1 cellular context compared by ENCODE assay signal in genomic region chr5:177303121-177303924, GRCh38.
TF ChIP-seq lines count a peak whose summit lies in the region.

Gene PRELID1, plus strand, starts transcription at chr5:177303799. Its CDS starts 187 bp downstream, at chr5:177303986.
Gene RAB24, minus strand, starts transcription at chr5:177303719. Its CDS starts 431 bp downstream, at chr5:177303288.

TF ChIP-seq in HepG2, 621 proteins besides CTCF, POLR2A, EP300 and RAD21 (continued from another document and continues in another):
- TF ChIP-seq ZBED4 (CRISPR knock-in tag; IDR thresholded peaks at IDR 0.05; ENCODE audit: borderline replicate concordance) = no peak; the same call in 1 of the 2 replicates
- peak; percentile 86 for TF ChIP-seq LBX2 (CRISPR knock-in tag; IDR thresholded peaks at IDR 0.05; ENCODE audit: borderline replicate concordance)
- TF ChIP-seq AHR (CRISPR knock-in tag; IDR thresholded peaks at IDR 0.05) = peak; percentile 33; the same call in 1 of the 2 replicates
- TF ChIP-seq IKZF1 (IDR thresholded peaks at IDR 0.05) = no peak
- TF ChIP-seq PHF20 (CRISPR knock-in tag; IDR thresholded peaks at IDR 0.05) = peak; percentile 83
- TF ChIP-seq AHDC1 (CRISPR knock-in tag; IDR thresholded peaks at IDR 0.05; ENCODE audit: borderline replicate concordance) = no peak; the same call in 1 of the 2 replicates
- TF ChIP-seq CSRNP2 (CRISPR knock-in tag; conservative IDR thresholded peaks at IDR 0.05; ENCODE audit: low read depth) = 0 out of 2 replicates have a peak, but pooled peaks have one; percentile 74
- TF ChIP-seq ZNF335 (CRISPR knock-in tag; IDR thresholded peaks at IDR 0.05) = 0 out of 2 replicates have a peak, but pooled peaks have one; percentile 44
- TF ChIP-seq ZNF496 (CRISPR knock-in tag; IDR thresholded peaks at IDR 0.05; ENCODE audit: insufficient replicate concordance) = no peak
- no peak for TF ChIP-seq ZFP36L2 (CRISPR knock-in tag; IDR thresholded peaks at IDR 0.05)
- peak; percentile 58; the same call in 1 of the 2 replicates for TF ChIP-seq YEATS2 (CRISPR knock-in tag; IDR thresholded peaks at IDR 0.05; ENCODE audit: borderline replicate concordance)
- no peak for TF ChIP-seq ELF4 (CRISPR knock-in tag; IDR thresholded peaks at IDR 0.05; ENCODE audit: borderline replicate concordance)
- no peak; the same call in 1 of the 2 replicates for TF ChIP-seq ZNF256 (CRISPR knock-in tag; conservative IDR thresholded peaks at IDR 0.05)
- 0 out of 2 replicates have a peak, but pooled peaks have one; percentile 75 for TF ChIP-seq ETS1 (CRISPR knock-in tag; IDR thresholded peaks at IDR 0.05)
- TF ChIP-seq PTBP1 (IDR thresholded peaks at IDR 0.05; ENCODE audit: low read depth, low read length, poor library complexity, severe bottlenecking) = peak; percentile 28
- no peak for TF ChIP-seq AKNA (CRISPR knock-in tag; IDR thresholded peaks at IDR 0.05; ENCODE audit: borderline replicate concordance)
- TF ChIP-seq ZNF7 (CRISPR knock-in tag; IDR thresholded peaks at IDR 0.05) = no peak
- peak; percentile 76; the same call in 1 of the 2 replicates for TF ChIP-seq NFKB2 (CRISPR knock-in tag; IDR thresholded peaks at IDR 0.05; ENCODE audit: borderline replicate concordance)
- TF ChIP-seq ZNF441 (CRISPR knock-in tag; IDR thresholded peaks at IDR 0.05; ENCODE audit: borderline replicate concordance) = peak; percentile 13; the same call in 1 of the 2 replicates
- TF ChIP-seq TCF7 (IDR thresholded peaks at IDR 0.05; ENCODE audit: low read depth) = no peak
- TF ChIP-seq ZNF562 (CRISPR knock-in tag; IDR thresholded peaks at IDR 0.05; ENCODE audit: borderline replicate concordance) = no peak
- no peak for TF ChIP-seq SRF (IDR thresholded peaks at IDR 0.05; ENCODE audit: low read depth, low read length)
- peak; percentile 94 for TF ChIP-seq SALL2 (CRISPR knock-in tag; IDR thresholded peaks at IDR 0.05)
- TF ChIP-seq SIN3A (IDR thresholded peaks at IDR 0.05; ENCODE audit: borderline replicate concordance, low read depth, low read length) = peak; percentile 42; the same call in 1 of the 2 replicates
- peak; percentile 70; the same call in 1 of the 2 replicates for TF ChIP-seq ZNF333 (CRISPR knock-in tag; IDR thresholded peaks at IDR 0.05; ENCODE audit: borderline replicate concordance)
- TF ChIP-seq ZNF207 (IDR thresholded peaks at IDR 0.05; ENCODE audit: borderline replicate concordance) = no peak
- no peak for TF ChIP-seq SIX4 (CRISPR knock-in tag; IDR thresholded peaks at IDR 0.05)
- TF ChIP-seq ZFP36 (IDR thresholded peaks at IDR 0.05; ENCODE audit: borderline replicate concordance, low read depth, low read length, partially characterized antibody) = no peak
- TF ChIP-seq ZNF367 (CRISPR knock-in tag; IDR thresholded peaks at IDR 0.05; ENCODE audit: borderline replicate concordance) = no peak
- no peak; the same call in 1 of the 2 replicates for TF ChIP-seq MTERF4 (CRISPR knock-in tag; IDR thresholded peaks at IDR 0.05)
- TF ChIP-seq ZNF326 (CRISPR knock-in tag; IDR thresholded peaks at IDR 0.05; ENCODE audit: borderline replicate concordance) = no peak
- peak; percentile 82; the same call in 1 of the 2 replicates for TF ChIP-seq ZNF556 (CRISPR knock-in tag; IDR thresholded peaks at IDR 0.05; ENCODE audit: borderline replicate concordance)
- TF ChIP-seq FOXK1 (CRISPR knock-in tag; IDR thresholded peaks at IDR 0.05; ENCODE audit: borderline replicate concordance, low read depth) = no peak
- no peak for TF ChIP-seq SATB2 (CRISPR knock-in tag; IDR thresholded peaks at IDR 0.05)
- TF ChIP-seq NPAS2 (CRISPR knock-in tag; IDR thresholded peaks at IDR 0.05; ENCODE audit: borderline replicate concordance) = no peak
- no peak for TF ChIP-seq ZNF446 (CRISPR knock-in tag; IDR thresholded peaks at IDR 0.05)
- TF ChIP-seq KDM6A (CRISPR knock-in tag; IDR thresholded peaks at IDR 0.05; ENCODE audit: low read depth) = no peak
- no peak for TF ChIP-seq ZNF674 (CRISPR knock-in tag; IDR thresholded peaks at IDR 0.05; ENCODE audit: low read depth)
- TF ChIP-seq MATR3 (CRISPR knock-in tag; IDR thresholded peaks at IDR 0.05) = no peak
- no peak for TF ChIP-seq ZNF878 (CRISPR knock-in tag; IDR thresholded peaks at IDR 0.05)
- TF ChIP-seq ZNF747 (CRISPR knock-in tag; IDR thresholded peaks at IDR 0.05; ENCODE audit: borderline replicate concordance) = no peak
- TF ChIP-seq ZNF619 (CRISPR knock-in tag; IDR thresholded peaks at IDR 0.05) = no peak
- TF ChIP-seq ZNF839 (CRISPR knock-in tag; IDR thresholded peaks at IDR 0.05; ENCODE audit: borderline replicate concordance) = no peak
- TF ChIP-seq ATF4 (CRISPR knock-in tag; IDR thresholded peaks at IDR 0.05) = no peak; a peak in 1 of 4 replicates
- TF ChIP-seq BRD4 (CRISPR knock-in tag; IDR thresholded peaks at IDR 0.05) = no peak
